Comparison of ENCODE assay signal across 10 cellular contexts in genomic region chr2:10817413-10817812, GRCh38. TPM values are rescaled to one million over a fixed set of nuclear protein-coding genes. Genes with fewer than 3 reads are reported as not detected.
A peak's percentile ranks its signal among the peaks of the same experiment; 100 is the strongest.
DNase-seq lines count a peak whose midpoint lies in the region; ATAC-seq and TF ChIP-seq lines count a peak whose summit lies in the region.
"Had no signal": no experiment of that assay in that cellular context is flagged by ENCODE, and none has a peak within 500 bp of the region (broad histone marks: within the 10 kb centered on the region; RNA-seq: fewer than 3 reads in every experiment).

No MANE protein-coding gene starts in this region.

- H3K27ac ChIP-seq in BLaER1 (no peak overlapping the region; the same call in 1 of the 2 replicates), GM23338 (ENCODE audit: low read depth) (no peak overlapping the region)

- H3F3A ChIP-seq in GM23338 (replicated peaks; ENCODE audit: low read depth) = peaks cover 10% of the 10 kb centered on the region; the same call in 1 of the 2 replicates

- H3K27me3 ChIP-seq in BLaER1 (no peaks in the 10 kb centered on the region), GM23338 (ENCODE audit: insufficient read depth) (no peaks in the 10 kb centered on the region), kidney epithelial cell (ENCODE audit: control insufficient read depth, insufficient read depth, low read length) (peaks cover 3% of the 10 kb centered on the region)

- H4K20me1 ChIP-seq in BLaER1 (no peaks in the 10 kb centered on the region), GM23338 (replicated peaks; ENCODE audit: insufficient read depth) (no peaks in the 10 kb centered on the region)

- no peak overlapping the region for H3K27ac Mint-ChIP-seq in GM23338

- no peaks in the 10 kb centered on the region for H3K9me2 ChIP-seq in GM23338 (ENCODE audit: insufficient read depth)

- peaks cover under 1% of the 10 kb centered on the region; the same call in 1 of the 2 replicates for H3K79me2 ChIP-seq in GM23338 (replicated peaks; ENCODE audit: insufficient read depth)

- DNase-seq in GM23338 (ENCODE audit: low spot score) (peak; percentile 36), kidney epithelial cell (ENCODE audit: low read depth) (no peak), AG20443 (ENCODE audit: low spot score) (no peak), NOMO-1 treated with DMSO at 0.1 percent for 48 hours (lab: John Stamatoyannopoulos, UW; ENCODE audit: unreplicated experiment) (no peak)
- DNase-seq in effector CD4-positive, alpha-beta T cell = no peak
- DNase-seq in activated naive CD4-positive, alpha-beta T cell (lab: John Stamatoyannopoulos, UW) = no peak
- DNase-seq: cerebellar nuclear complex, SHP77 had no signal

- peak overlapping the region; percentile 74; the same call in 1 of the 2 replicates for H2AFZ ChIP-seq in GM23338

- no peak overlapping the region for H3K9ac ChIP-seq in BLaER1

- peak; percentile 11; the same call in 1 of the 3 replicates for ATAC-seq in GM23338

- TF ChIP-seq CTCF in GM23338 (conservative IDR thresholded peaks at IDR 0.05; ENCODE audit: low read depth in 2 of 2) (peak in 1 of 2 experiments; percentile 21; a peak in 1 of 4 replicates), WI38 (IDR thresholded peaks at IDR 0.05; ENCODE audit: low read depth, low read length) (peak; percentile 55), kidney epithelial cell (IDR thresholded peaks at IDR 0.05; ENCODE audit: insufficient read depth, low read length, poor library complexity, severe bottlenecking) (peak; percentile 46)

- peaks cover 13% of the 10 kb centered on the region for H3K27me3 Mint-ChIP-seq in GM23338 (ENCODE audit: insufficient read depth, low read depth, poor library complexity)

- H3K4me1 ChIP-seq in BLaER1 (peaks cover 63% of the 10 kb centered on the region), GM23338 (ENCODE audit: insufficient read depth) (0 out of 2 replicates have a peak, but pooled peaks cover 3% of the 10 kb centered on the region)

- H3K4me2 ChIP-seq in BLaER1 = peak overlapping the region; percentile 38; the same call in 1 of the 2 replicates
- H3K4me2 ChIP-seq in GM23338 = no peak overlapping the region

- H3K4me3 ChIP-seq in BLaER1 (no peak overlapping the region), GM23338 (no peak overlapping the region), WI38 (ENCODE audit: low read depth, low read length) (no peak overlapping the region), kidney epithelial cell (ENCODE audit: low read depth, low read length) (no peak overlapping the region)

- H3K36me3 ChIP-seq in BLaER1 (no peaks in the 10 kb centered on the region), GM23338 (ENCODE audit: insufficient read depth) (no peaks in the 10 kb centered on the region), kidney epithelial cell (ENCODE audit: control insufficient read depth, insufficient read depth, low read length) (no peaks in the 10 kb centered on the region)

- H3K36me3 Mint-ChIP-seq in GM23338 (ENCODE audit: low read depth) = no peaks in the 10 kb centered on the region

- no peak overlapping the region for H3K4me3 Mint-ChIP-seq in GM23338

- no peaks in the 10 kb centered on the region for H3K9me3 Mint-ChIP-seq in GM23338

- H3K9me3 ChIP-seq in BLaER1 = no peaks in the 10 kb centered on the region

- H3K4me1 Mint-ChIP-seq in GM23338 = peaks cover 9% of the 10 kb centered on the region

TF ChIP-seq in GM23338, 12 proteins besides CTCF, POLR2A, EP300 and RAD21:
- TF ChIP-seq EZH2phosphoT487 (IDR thresholded peaks at IDR 0.05; ENCODE audit: unreplicated experiment) (no peak), REST (IDR thresholded peaks at IDR 0.05; ENCODE audit: unreplicated experiment) (no peak)

RNA-seq across cellular contexts. Expression of gene PDIA6, which starts 4.8 kb away (rescaled TPM):
- total RNA-seq in GM23338 (2014; rRNA removed; shearing (Covaris generic)) = 374 and 382 TPM in 2 replicates
- 284 and 331 TPM in 2 replicates for polyA plus RNA-seq in GM23338 (2016; fragmentation: Nextera tagmentation; extraction: Ambion mirVana)
- 270 and 328 TPM in 2 replicates for total RNA-seq in kidney epithelial cell
